ENCODE assay signal across 8 cellular contexts in the genomic region with DNA sequence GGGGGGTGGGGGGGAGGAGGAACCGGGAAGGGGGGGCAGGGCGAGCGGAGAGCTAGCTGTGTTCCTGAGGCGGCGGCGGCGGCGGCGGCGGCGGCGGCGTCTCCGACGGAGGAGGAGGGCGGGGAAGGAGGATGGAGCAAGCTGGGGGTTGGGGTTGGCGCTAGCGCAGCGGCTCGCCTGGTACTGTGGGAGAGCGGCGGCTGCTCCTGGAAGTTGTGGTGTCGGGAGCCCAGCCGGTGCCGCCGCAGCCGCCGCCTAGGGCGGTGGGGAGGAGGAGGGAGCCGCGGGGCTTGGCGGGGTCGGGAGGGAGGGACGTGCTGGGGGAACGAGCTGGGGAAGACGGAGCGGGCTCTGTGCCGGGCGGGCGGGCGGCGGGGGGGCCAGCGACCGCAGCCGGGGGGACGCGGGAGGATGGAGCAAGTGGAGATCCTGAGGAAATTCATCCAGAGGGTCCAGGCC. TPM values are rescaled to one million over a fixed set of nuclear protein-coding genes. Genes with fewer than 3 reads are reported as not detected.
A peak's percentile ranks its signal among the peaks of the same experiment; 100 is the strongest.
DNase-seq lines count a peak whose midpoint lies in the region; ATAC-seq and TF ChIP-seq lines count a peak whose summit lies in the region.

Gene PTPN12 (plus strand): TSS at position 160 of the 459 bp plus-strand sequence. CDS start 252 bp downstream, at position 412.

- H3K27ac ChIP-seq in fibroblast of lung (ENCODE audit: insufficient read depth, low read length), result peak within 1 kb of the TSS; percentile 95

- H3K27me3 ChIP-seq in fibroblast of lung (ENCODE audit: control insufficient read depth, insufficient read depth, low read length), result no peaks in the 10 kb centered on the region

- H3K4me1 Mint-ChIP-seq in nephron, result peaks cover 24% of the 10 kb centered on the region

- H3K4me3 Mint-ChIP-seq in nephron, result peak within 1 kb of the TSS; percentile 95 to 99 (median 98)

- peak within 1 kb of the TSS; percentile 59 for H2AFZ ChIP-seq in fibroblast of lung (ENCODE audit: low read length)

- DNase-seq in AML-193 (lab: John Stamatoyannopoulos, UW) (peak; percentile 80 to 85), SW480 (ENCODE audit: low spot score) (peak; percentile 91), fibroblast of lung (ENCODE audit: low read depth in 2 of 2) (no peak), NCI-H82 (lab: John Stamatoyannopoulos, UW) (no peak), RPMI8226 (no peak)

- peak within 1 kb of the TSS; percentile 95 to 99 (median 98) for H3K27ac Mint-ChIP-seq in nephron

- peaks cover 4% of the 10 kb centered on the region for H4K20me1 ChIP-seq in fibroblast of lung (ENCODE audit: control insufficient read depth, extremely low read depth, insufficient read depth, low read length)

- peaks cover 5% of the 10 kb centered on the region for H3K9me3 Mint-ChIP-seq in nephron

- peaks cover 8% of the 10 kb centered on the region for H3K4me1 ChIP-seq in fibroblast of lung (ENCODE audit: control insufficient read depth, extremely low read depth, insufficient read depth, low read length)

- peak within 1 kb of the TSS; percentile 92 to 100 (median 98) for H3K4me3 ChIP-seq in fibroblast of lung (replicated peaks in 1 of 4; ENCODE audit: control extremely low read depth in 1 of 4, insufficient read depth in 1 of 4, low read depth in 3 of 4, low read length in 4 of 4)

- peaks cover 48% of the 10 kb centered on the region for H3K79me2 ChIP-seq in fibroblast of lung (ENCODE audit: control insufficient read depth, insufficient read depth, low read length)

- TF ChIP-seq CTCF in fibroblast of lung (conservative IDR thresholded peaks at IDR 0.05 in 1 of 2, IDR thresholded peaks at IDR 0.05 in 1 of 2; ENCODE audit: low read depth in 1 of 2, low read length in 2 of 2), result no peak
- TF ChIP-seq CTCF in nephron (IDR thresholded peaks at IDR 0.05; ENCODE audit: unreplicated experiment in 3 of 3), result no peak

- no peaks in the 10 kb centered on the region for H3K27me3 Mint-ChIP-seq in nephron (ENCODE audit: low read depth)

- H3K9me3 ChIP-seq in fibroblast of lung (ENCODE audit: control insufficient read depth, insufficient read depth, low read depth, low read length), result no peaks in the 10 kb centered on the region

- peak within 1 kb of the TSS; percentile 87 for H3K9ac ChIP-seq in fibroblast of lung (ENCODE audit: insufficient read depth, low read length)

- peaks cover 2% of the 10 kb centered on the region for H3K36me3 ChIP-seq in fibroblast of lung (ENCODE audit: control insufficient read depth, insufficient read depth, low read length)

- H3K4me2 ChIP-seq in fibroblast of lung (ENCODE audit: extremely low read depth, insufficient read depth, low read length), result peak within 1 kb of the TSS; percentile 64

- H3K36me3 Mint-ChIP-seq in nephron (ENCODE audit: low read depth), result peaks cover 4% of the 10 kb centered on the region

- ATAC-seq in GM18867 (IDR thresholded peaks at IDR 0.05; ENCODE audit: unreplicated experiment) (peak; percentile 43), HG03457 (IDR thresholded peaks at IDR 0.05; ENCODE audit: unreplicated experiment) (peak; percentile 27)

RNA-seq across cellular contexts. Expression of gene PTPN12, which starts in this region (rescaled TPM):
- total RNA-seq in fibroblast of lung, result 42.3 and 42.6 TPM in 2 replicates
- 42.6 and 47.8 TPM in 2 replicates for polyA plus RNA-seq in fibroblast of lung
- 34.4 and 44.2 TPM in 2 replicates for polyA plus RNA-seq in fibroblast of lung (2012)
- polyA minus RNA-seq in fibroblast of lung (ENCODE audit: low replicate concordance), result 11.4 and 39.6 TPM in 2 replicates

Comparison
In these comparisons a context has a peak if more than half of its experiments do, and no peak if none do; other contexts are left out.
1. DNase-seq: peak in AML-193 (2 of 2) and SW480 (single experiment); none in fibroblast of lung (0 of 2), NCI-H82 (single experiment) and RPMI8226 (single experiment).